Comparison of ENCODE assay signal across 8 cellular contexts in the genomic region with DNA sequence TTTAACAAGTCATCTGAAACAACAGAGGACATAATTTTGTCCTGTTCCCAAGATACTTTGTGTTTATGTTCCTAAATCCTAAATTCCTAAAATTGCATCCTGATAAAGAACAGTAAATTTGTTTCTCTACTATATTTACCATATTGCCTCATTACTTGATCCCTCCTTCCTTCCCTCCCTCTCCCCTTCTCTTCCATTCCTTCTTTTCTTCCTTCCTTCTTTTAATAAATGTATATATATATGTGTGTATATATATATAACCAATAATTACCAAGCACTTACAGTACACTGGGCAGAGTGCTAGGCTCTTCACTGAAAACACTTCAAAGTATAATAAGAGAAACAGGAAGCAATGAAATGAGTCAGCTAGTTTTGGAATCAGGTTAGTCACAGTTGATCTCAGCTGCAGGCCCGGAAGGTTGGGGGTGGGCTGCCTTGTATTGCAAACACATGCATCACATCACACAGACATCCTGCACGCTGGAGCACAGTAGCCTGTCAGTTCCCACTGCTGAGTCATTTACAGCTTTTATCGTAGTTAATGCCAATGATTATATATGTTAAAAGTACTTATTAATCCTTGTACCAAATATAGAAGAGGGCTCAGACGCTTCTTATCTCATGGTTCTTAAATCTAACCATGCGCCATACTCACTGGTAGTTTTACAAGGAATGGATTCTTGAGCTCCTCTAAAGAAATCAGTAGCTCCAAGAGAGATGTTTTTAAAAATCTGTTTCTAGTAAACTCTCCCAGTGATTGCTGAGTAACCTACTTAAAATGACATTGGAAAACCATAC.
DNase-seq lines count a peak whose midpoint lies in the region; ATAC-seq and TF ChIP-seq lines count a peak whose summit lies in the region.

No MANE protein-coding gene starts in this region.

- no peaks in the 10 kb centered on the region for H3K27me3 ChIP-seq in gastroesophageal sphincter

- no peak for TF ChIP-seq POLR2A in gastroesophageal sphincter (IDR thresholded peaks at IDR 0.05)

- H3K4me3 Mint-ChIP-seq in activated CD8-positive, alpha-beta T cell treated with anti-CD3 and anti-CD28 coated beads for 36 hours, result no peak overlapping the region
- H3K4me3 Mint-ChIP-seq in glutamatergic neuron (ENCODE audit: unreplicated experiment), result no peak overlapping the region

- DNase-seq in D341Med (ENCODE audit: low spot score) (peak; percentile 57), NCI-H82 (lab: John Stamatoyannopoulos, UW) (peak; percentile 86), glutamatergic neuron (peak; percentile 53)
- peak; percentile 78 for DNase-seq in activated CD8-positive, alpha-beta T cell treated with anti-CD3 and anti-CD28 coated beads for 36 hours
- DNase-seq in stimulated activated CD4-positive, alpha-beta T cell treated with anti-CD3 and anti-CD28 coated beads, Interleukin-2, amount 100 ng/mL, for 4 hours (ENCODE audit: low read depth), result peak; percentile 11

- 7 to 14% methylated on average over 5 of the region's 5 CpGs for WGBS in gastroesophageal sphincter (ENCODE audit: low coverage in 1 of 2), 2 donors

- H3K36me3 Mint-ChIP-seq in activated CD8-positive, alpha-beta T cell treated with anti-CD3 and anti-CD28 coated beads for 36 hours (ENCODE audit: low read depth), result no peaks in the 10 kb centered on the region
- no peaks in the 10 kb centered on the region for H3K36me3 Mint-ChIP-seq in glutamatergic neuron (ENCODE audit: unreplicated experiment)

- no peak overlapping the region for H3K27ac Mint-ChIP-seq in activated CD8-positive, alpha-beta T cell treated with anti-CD3 and anti-CD28 coated beads for 36 hours
- H3K27ac Mint-ChIP-seq in glutamatergic neuron (ENCODE audit: unreplicated experiment), result no peak overlapping the region

- H3K27ac ChIP-seq in gastroesophageal sphincter, result no peak overlapping the region

- intact Hi-C loops in activated CD8-positive, alpha-beta T cell treated with anti-CD3 and anti-CD28 coated beads for 36 hours (cut with micrococcal nuclease), result no loop called here

- CTCF ChIA-PET in activated CD8-positive, alpha-beta T cell treated with anti-CD3 and anti-CD28 coated beads for 36 hours (lab: Charles Lee), result no interaction called here

- H3K4me3 ChIP-seq in gastroesophageal sphincter, result no peak overlapping the region

- no peaks in the 10 kb centered on the region for H3K4me1 ChIP-seq in gastroesophageal sphincter

- no peaks in the 10 kb centered on the region for H3K36me3 ChIP-seq in gastroesophageal sphincter

- TF ChIP-seq EP300 in gastroesophageal sphincter (IDR thresholded peaks at IDR 0.05), result no peak

- POLR2A ChIA-PET in activated CD8-positive, alpha-beta T cell treated with anti-CD3 and anti-CD28 coated beads for 36 hours (lab: Charles Lee), result no interaction called here

- H3K9me3 ChIP-seq in gastroesophageal sphincter, result no peaks in the 10 kb centered on the region

- no peaks in the 10 kb centered on the region for H3K9me3 Mint-ChIP-seq in activated CD8-positive, alpha-beta T cell treated with anti-CD3 and anti-CD28 coated beads for 36 hours
- H3K9me3 Mint-ChIP-seq in glutamatergic neuron (ENCODE audit: unreplicated experiment), result peaks cover 4% of the 10 kb centered on the region

- ATAC-seq in GM19372 (IDR thresholded peaks at IDR 0.05; ENCODE audit: low read depth, unreplicated experiment), result peak; percentile 84
- peak; percentile 90 for ATAC-seq in HG03439 (IDR thresholded peaks at IDR 0.05; ENCODE audit: unreplicated experiment)
- peak; percentile 99 for ATAC-seq in activated CD8-positive, alpha-beta T cell treated with anti-CD3 and anti-CD28 coated beads for 36 hours
- no peak for ATAC-seq in gastroesophageal sphincter

- H3K4me1 Mint-ChIP-seq in activated CD8-positive, alpha-beta T cell treated with anti-CD3 and anti-CD28 coated beads for 36 hours (ENCODE audit: low read depth), result no peaks in the 10 kb centered on the region
- H3K4me1 Mint-ChIP-seq in glutamatergic neuron (ENCODE audit: low read depth, unreplicated experiment), result peaks cover 28% of the 10 kb centered on the region

- no peak for TF ChIP-seq CTCF in activated CD8-positive, alpha-beta T cell treated with anti-CD3 and anti-CD28 coated beads for 36 hours (IDR thresholded peaks at IDR 0.05)
- TF ChIP-seq CTCF in glutamatergic neuron (IDR thresholded peaks at IDR 0.05; ENCODE audit: partially characterized antibody, unreplicated experiment), result no peak
- TF ChIP-seq CTCF in gastroesophageal sphincter (IDR thresholded peaks at IDR 0.05), result no peak

- H3K27me3 Mint-ChIP-seq in activated CD8-positive, alpha-beta T cell treated with anti-CD3 and anti-CD28 coated beads for 36 hours, result no peaks in the 10 kb centered on the region
- H3K27me3 Mint-ChIP-seq in glutamatergic neuron (ENCODE audit: unreplicated experiment), result peaks cover 3% of the 10 kb centered on the region

Comparison
In these comparisons a context has a peak if more than half of its experiments do, and no peak if none do; other contexts are left out.
1. DNase-seq: peak in every context shown above with its lines; median percentile 86 in NCI-H82; 78 in activated CD8-positive, alpha-beta T cell treated with anti-CD3 and anti-CD28 coated beads for 36 hours; 57 in D341Med; 53 in glutamatergic neuron; 11 in stimulated activated CD4-positive, alpha-beta T cell treated with anti-CD3 and anti-CD28 coated beads, Interleukin-2, amount 100 ng/mL, for 4 hours.